In the genomic region with DNA sequence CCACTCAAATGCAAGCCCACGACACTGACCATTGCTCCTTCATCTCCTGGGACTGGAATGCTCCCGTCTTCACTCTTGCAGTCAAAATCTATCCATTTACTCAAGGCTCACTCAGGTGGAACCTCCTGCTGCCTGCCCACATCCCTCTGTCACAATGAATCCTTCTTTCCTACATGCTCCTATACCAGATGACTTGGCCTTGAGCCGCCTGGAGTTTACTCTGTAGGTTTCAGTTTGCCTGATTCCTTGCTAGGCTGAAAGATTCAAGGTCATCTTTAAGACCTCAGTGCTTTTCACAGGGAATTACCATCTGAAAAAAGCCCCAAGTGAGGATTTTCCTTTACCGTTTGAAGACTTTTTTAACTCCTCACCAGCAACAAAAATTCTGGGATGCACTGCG, we compare ENCODE assay signal across 12 cellular contexts.
"Had no signal": no experiment of that assay in that cellular context is flagged by ENCODE, and none has a peak within 500 bp of the region (broad histone marks: within the 10 kb centered on the region; RNA-seq: fewer than 3 reads in every experiment).

No MANE protein-coding gene starts in this region.

- H3K36me3 ChIP-seq: breast epithelium, gastroesophageal sphincter had no signal

- H3K4me3 ChIP-seq: breast epithelium, gastroesophageal sphincter had no signal

- H3K27ac Mint-ChIP-seq: activated naive CD8-positive, alpha-beta T cell treated with anti-CD3 and anti-CD28 coated beads, Interleukin-2, amount 10 ng/mL, durations not matched to agents 7 days and 5 days; stimulated activated naive CD8-positive, alpha-beta T cell treated with anti-CD3 and anti-CD28 coated beads, Interleukin-15, amount 100 ng/mL, for 72 hours; T-helper 2 cell treated with Interferon-gamma antibody and Interleukin-4, amounts not matched to agents 5 μg/mL and 100 μg/mL, for 36 hours had no signal

- H3K27ac ChIP-seq: breast epithelium, gastroesophageal sphincter had no signal

- H3K4me1 ChIP-seq: breast epithelium had no signal

- H3K27me3 Mint-ChIP-seq: stimulated activated naive CD8-positive, alpha-beta T cell treated with anti-CD3 and anti-CD28 coated beads, Interleukin-15, amount 100 ng/mL, for 72 hours had no signal

- H3K36me3 Mint-ChIP-seq: activated naive CD8-positive, alpha-beta T cell treated with anti-CD3 and anti-CD28 coated beads, Interleukin-2, amount 10 ng/mL, durations not matched to agents 7 days and 5 days had no signal

- DNase-seq: activated CD4-positive, alpha-beta T cell treated with anti-CD3 and anti-CD28 coated beads, Interleukin-2, amount 50 U/mL, for 1 hour; activated CD8-positive, alpha-beta memory T cell treated with anti-CD3 and anti-CD28 coated beads for 24 hours; activated naive CD4-positive, alpha-beta T cell; activated naive CD8-positive, alpha-beta T cell treated with anti-CD3 and anti-CD28 coated beads, Interleukin-2, amount 10 ng/mL, durations not matched to agents 7 days and 5 days; anterior cingulate cortex; erythroblast; stimulated activated CD4-positive, alpha-beta T cell treated with anti-CD3 and anti-CD28 coated beads, Interleukin-1b, Interleukin-23, amount 100 ng/mL, for 48 hours; stimulated activated naive CD8-positive, alpha-beta T cell treated with anti-CD3 and anti-CD28 coated beads, Interleukin-15, amount 100 ng/mL, for 72 hours; SW 1271 had no signal

- H3K27me3 ChIP-seq: breast epithelium, gastroesophageal sphincter had no signal

- H3K9me3 Mint-ChIP-seq: stimulated activated naive CD8-positive, alpha-beta T cell treated with anti-CD3 and anti-CD28 coated beads, Interleukin-15, amount 100 ng/mL, for 72 hours had no signal

- H3K4me1 Mint-ChIP-seq: activated naive CD8-positive, alpha-beta T cell treated with anti-CD3 and anti-CD28 coated beads, Interleukin-2, amount 10 ng/mL, durations not matched to agents 7 days and 5 days; stimulated activated naive CD8-positive, alpha-beta T cell treated with anti-CD3 and anti-CD28 coated beads, Interleukin-15, amount 100 ng/mL, for 72 hours had no signal

- H3K9me3 ChIP-seq: breast epithelium, gastroesophageal sphincter had no signal

- H3K4me3 Mint-ChIP-seq: activated naive CD8-positive, alpha-beta T cell treated with anti-CD3 and anti-CD28 coated beads, Interleukin-2, amount 10 ng/mL, durations not matched to agents 7 days and 5 days; stimulated activated naive CD8-positive, alpha-beta T cell treated with anti-CD3 and anti-CD28 coated beads, Interleukin-15, amount 100 ng/mL, for 72 hours; T-helper 2 cell treated with Interferon-gamma antibody and Interleukin-4, amounts not matched to agents 5 μg/mL and 100 μg/mL, for 36 hours had no signal
